In the genomic region with DNA sequence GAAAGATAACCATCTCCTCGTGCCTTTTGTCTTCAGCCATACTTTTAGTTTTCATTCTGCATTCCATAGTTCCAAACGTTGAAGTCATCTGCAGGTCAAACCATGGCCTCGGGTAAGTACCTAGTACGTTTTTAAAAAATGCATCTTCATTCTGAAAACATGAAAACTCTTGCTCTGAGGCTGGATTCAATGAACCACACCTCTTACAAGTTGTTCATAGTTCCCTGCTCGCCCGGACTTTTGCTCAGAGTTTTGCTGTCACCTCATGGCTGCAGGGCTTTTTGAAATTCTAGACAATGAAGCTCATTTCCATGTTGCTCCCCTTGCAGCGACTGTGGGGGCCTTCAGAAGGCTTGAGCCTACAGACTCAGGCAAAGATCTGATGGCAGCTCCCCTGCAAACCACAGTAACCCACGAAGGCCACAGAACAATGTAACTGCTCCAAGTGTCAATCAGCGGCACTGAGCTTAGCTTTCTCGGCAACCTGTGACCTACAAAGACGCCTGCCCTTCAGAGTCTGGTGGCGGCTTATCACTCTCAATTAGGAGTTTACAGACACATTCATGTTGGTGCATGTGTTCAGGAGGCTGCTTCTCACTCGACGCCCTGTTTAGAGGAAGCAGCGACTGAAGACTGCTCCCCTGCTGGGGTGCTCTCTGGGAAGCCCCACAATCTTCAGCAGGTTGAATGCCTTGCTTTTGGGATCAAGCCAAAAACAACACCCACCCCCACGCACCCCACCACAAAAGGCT, we compare ENCODE assay signal across 16 cellular contexts.
DNase-seq lines count a peak whose midpoint lies in the region; ATAC-seq and TF ChIP-seq lines count a peak whose summit lies in the region.
"Had no signal": no experiment of that assay in that cellular context is flagged by ENCODE, and none has a peak within 500 bp of the region (broad histone marks: within the 10 kb centered on the region; RNA-seq: fewer than 3 reads in every experiment).

No MANE protein-coding gene starts in this region.

- H2AK5ac ChIP-seq in trophoblast cell (ENCODE audit: low read length) = no peak overlapping the region

- H3K9me3 Mint-ChIP-seq in GM23338 = no peaks in the 10 kb centered on the region
- H3K9me3 Mint-ChIP-seq in stimulated activated naive B cell treated with anti-CD40 and anti-IgM and Interleukin-4, amounts not matched to agents 10 μg/mL and 1 μg/mL and 100 μg/mL, for 72 hours = peaks cover 0 to 2% of the 10 kb centered on the region in 2 donors
- H3K9me3 Mint-ChIP-seq: activated T-cell treated with anti-CD3 and anti-CD28 coated beads, Interleukin-2, amount 50 U/mL, for 24 hours; CD4-positive, CD25-positive, alpha-beta regulatory T cell had no signal

- no peak overlapping the region for H2AFZ ChIP-seq in GM23338
- no peak overlapping the region for H2AFZ ChIP-seq in trophoblast cell (ENCODE audit: insufficient read depth, low read length, poor library complexity)
- H2AFZ ChIP-seq: hepatocyte had no signal

- no peak overlapping the region for H4K91ac ChIP-seq in trophoblast cell (ENCODE audit: low read depth, low read length)

- no CpG with 5 or more reads among the region's 16 CpGs for WGBS in trophoblast cell (ENCODE audit: extremely low coverage, insufficient coverage, insufficient read length)

- H4K12ac ChIP-seq in trophoblast cell (ENCODE audit: low read depth, low read length) = no peak overlapping the region

- no peaks in the 10 kb centered on the region for H3K36me3 ChIP-seq in GM23338 (ENCODE audit: insufficient read depth)
- H3K36me3 ChIP-seq in trophoblast cell (ENCODE audit: control insufficient read depth in 1 of 2, insufficient read depth in 2 of 2, low read length in 2 of 2) = no peaks in the 10 kb centered on the region
- H3K36me3 ChIP-seq: colonic mucosa, tibial artery had no signal

- H4K20me1 ChIP-seq in GM23338 (replicated peaks; ENCODE audit: insufficient read depth) = no peaks in the 10 kb centered on the region

- DNase-seq in GM23338 (ENCODE audit: low spot score) (no peak), NCI-H69 (lab: John Stamatoyannopoulos, UW) (peak; percentile 8), dedifferentiated amniotic fluid mesenchymal stem cell (ENCODE audit: extremely low spot score) (peak; percentile 60), trophoblast cell (peak; percentile 88 to 97), NCI-H1694 (lab: John Stamatoyannopoulos, UW) (no peak), DMS153 treated with DMSO at 0.1 percent for 48 hours (lab: John Stamatoyannopoulos, UW; ENCODE audit: unreplicated experiment) (no peak)
- DNase-seq in stimulated activated naive B cell treated with anti-CD40 and anti-IgM and Interleukin-4, amounts not matched to agents 10 μg/mL and 1 μg/mL and 100 μg/mL, for 72 hours = no peak
- DNase-seq: activated CD4-positive, alpha-beta T cell treated with anti-CD3 and anti-CD28 coated beads for 48 hours; activated T-cell treated with anti-CD3 and anti-CD28 coated beads, Interleukin-2, amount 50 U/mL, for 24 hours; CD4-positive, CD25-positive, alpha-beta regulatory T cell; colonic mucosa; KG1; left colon; NCI-H774; tibial artery had no signal

- no peak overlapping the region for H3K4ac ChIP-seq in trophoblast cell (ENCODE audit: low read depth, low read length)

- H3K27ac Mint-ChIP-seq in GM23338 = no peak overlapping the region; the same call in 1 of the 2 replicates
- H3K27ac Mint-ChIP-seq in stimulated activated naive B cell treated with anti-CD40 and anti-IgM and Interleukin-4, amounts not matched to agents 10 μg/mL and 1 μg/mL and 100 μg/mL, for 72 hours = no peak overlapping the region
- H3K27ac Mint-ChIP-seq: activated T-cell treated with anti-CD3 and anti-CD28 coated beads, Interleukin-2, amount 50 U/mL, for 24 hours; CD4-positive, CD25-positive, alpha-beta regulatory T cell had no signal

- no peaks in the 10 kb centered on the region for H3K79me1 ChIP-seq in trophoblast cell (ENCODE audit: low read length)

- H3K27ac ChIP-seq in GM23338 (ENCODE audit: low read depth) (no peak overlapping the region), trophoblast cell (ENCODE audit: low read depth, low read length) (no peak overlapping the region)
- H3K27ac ChIP-seq: colonic mucosa, hepatocyte, tibial artery had no signal

- H3K27me3 ChIP-seq in GM23338 (ENCODE audit: insufficient read depth) (no peaks in the 10 kb centered on the region), trophoblast cell (ENCODE audit: insufficient read depth, low read length) (peaks cover 2% of the 10 kb centered on the region)
- H3K27me3 ChIP-seq: colonic mucosa, hepatocyte, tibial artery had no signal

- no peak overlapping the region for H2BK12ac ChIP-seq in trophoblast cell (ENCODE audit: low read length)

- H3K4me2 ChIP-seq in GM23338 (no peak overlapping the region), trophoblast cell (ENCODE audit: low read length) (no peak overlapping the region)
- H3K4me2 ChIP-seq: hepatocyte had no signal

- no peak overlapping the region for H3K14ac ChIP-seq in trophoblast cell (ENCODE audit: low read length)

- no peak overlapping the region for H2BK5ac ChIP-seq in trophoblast cell (ENCODE audit: low read depth, low read length, poor library complexity)

- H3K4me3 Mint-ChIP-seq in GM23338 = no peak overlapping the region
- no peak overlapping the region for H3K4me3 Mint-ChIP-seq in stimulated activated naive B cell treated with anti-CD40 and anti-IgM and Interleukin-4, amounts not matched to agents 10 μg/mL and 1 μg/mL and 100 μg/mL, for 72 hours
- H3K4me3 Mint-ChIP-seq: activated T-cell treated with anti-CD3 and anti-CD28 coated beads, Interleukin-2, amount 50 U/mL, for 24 hours; CD4-positive, CD25-positive, alpha-beta regulatory T cell had no signal

- peaks cover 8% of the 10 kb centered on the region; the same call in 2 of the 3 replicates for H3K4me1 Mint-ChIP-seq in GM23338
- H3K4me1 Mint-ChIP-seq in stimulated activated naive B cell treated with anti-CD40 and anti-IgM and Interleukin-4, amounts not matched to agents 10 μg/mL and 1 μg/mL and 100 μg/mL, for 72 hours = peaks cover 2 to 11% of the 10 kb centered on the region in 2 donors
- H3K4me1 Mint-ChIP-seq: CD4-positive, CD25-positive, alpha-beta regulatory T cell had no signal

- TF ChIP-seq CTCF in GM23338 (conservative IDR thresholded peaks at IDR 0.05; ENCODE audit: low read depth in 2 of 2) = no peak

- no peak overlapping the region for H3K9ac ChIP-seq in trophoblast cell (ENCODE audit: low read length)

- no peaks in the 10 kb centered on the region for H3K9me3 ChIP-seq in trophoblast cell (ENCODE audit: insufficient read depth, low read depth, low read length)
- H3K9me3 ChIP-seq: colonic mucosa, tibial artery had no signal

- no peaks in the 10 kb centered on the region; the same call in 1 of the 2 replicates for H3K4me1 ChIP-seq in GM23338 (ENCODE audit: insufficient read depth)
- peaks cover 6 to 7% of the 10 kb centered on the region in 2 experiments for H3K4me1 ChIP-seq in trophoblast cell (ENCODE audit: control insufficient read depth in 1 of 2, insufficient read depth in 2 of 2, low read length in 2 of 2)
- H3K4me1 ChIP-seq: colonic mucosa had no signal

- no peaks in the 10 kb centered on the region for H3K36me3 Mint-ChIP-seq in GM23338 (ENCODE audit: low read depth)
- peaks cover 3 to 5% of the 10 kb centered on the region in 2 donors for H3K36me3 Mint-ChIP-seq in stimulated activated naive B cell treated with anti-CD40 and anti-IgM and Interleukin-4, amounts not matched to agents 10 μg/mL and 1 μg/mL and 100 μg/mL, for 72 hours

- H3K79me2 ChIP-seq in GM23338 (replicated peaks; ENCODE audit: insufficient read depth) = no peaks in the 10 kb centered on the region
- no peaks in the 10 kb centered on the region for H3K79me2 ChIP-seq in trophoblast cell (ENCODE audit: control insufficient read depth, insufficient read depth, low read length, poor library complexity)
- H3K79me2 ChIP-seq: hepatocyte had no signal

- H3K27me3 Mint-ChIP-seq in GM23338 (ENCODE audit: insufficient read depth, low read depth, poor library complexity) = peaks cover 8% of the 10 kb centered on the region
- peaks cover 0 to 38% of the 10 kb centered on the region in 2 donors for H3K27me3 Mint-ChIP-seq in stimulated activated naive B cell treated with anti-CD40 and anti-IgM and Interleukin-4, amounts not matched to agents 10 μg/mL and 1 μg/mL and 100 μg/mL, for 72 hours
- H3K27me3 Mint-ChIP-seq: activated T-cell treated with anti-CD3 and anti-CD28 coated beads, Interleukin-2, amount 50 U/mL, for 24 hours; CD4-positive, CD25-positive, alpha-beta regulatory T cell had no signal

- no peak overlapping the region for H4K8ac ChIP-seq in trophoblast cell (ENCODE audit: low read depth, low read length)

- no peak overlapping the region for H2BK120ac ChIP-seq in trophoblast cell (ENCODE audit: insufficient read depth, low read length, poor library complexity)

- peak; percentile 54 for ATAC-seq in GM23338
- no peak for ATAC-seq in stimulated activated naive B cell treated with anti-CD40 and anti-IgM and Interleukin-4, amounts not matched to agents 10 μg/mL and 1 μg/mL and 100 μg/mL, for 72 hours (replicated peaks)
- ATAC-seq: left colon had no signal

- H3K18ac ChIP-seq in trophoblast cell (ENCODE audit: low read length) = no peak overlapping the region

- no peaks in the 10 kb centered on the region for H3F3A ChIP-seq in GM23338 (replicated peaks; ENCODE audit: low read depth)

- no peaks in the 10 kb centered on the region for H3K9me2 ChIP-seq in GM23338 (ENCODE audit: insufficient read depth)

- no peak overlapping the region for H3K23ac ChIP-seq in trophoblast cell (ENCODE audit: low read length)

- H3K4me3 ChIP-seq in GM23338 = no peak overlapping the region
- no peak overlapping the region for H3K4me3 ChIP-seq in trophoblast cell (ENCODE audit: low read depth, low read length)
- H3K4me3 ChIP-seq: colonic mucosa, hepatocyte, tibial artery had no signal

TF ChIP-seq in GM23338, 12 proteins besides CTCF, POLR2A, EP300 and RAD21 (continues in another document):
- TF ChIP-seq ZNF331 (CRISPR knock-in tag; IDR thresholded peaks at IDR 0.05; ENCODE audit: low read depth) = no peak

Comparison
In these comparisons a context has a peak if more than half of its experiments do, and no peak if none do; other contexts are left out.
1. DNase-seq: peak in NCI-H69 (single experiment), dedifferentiated amniotic fluid mesenchymal stem cell (single experiment) and trophoblast cell (2 of 2); none in GM23338 (single experiment), NCI-H1694 (single experiment), DMS153 treated with DMSO at 0.1 percent for 48 hours (single experiment) and stimulated activated naive B cell treated with anti-CD40 and anti-IgM and Interleukin-4, amounts not matched to agents 10 μg/mL and 1 μg/mL and 100 μg/mL, for 72 hours (single experiment).